22 cellular contexts compared by ENCODE assay signal in the genomic region with DNA sequence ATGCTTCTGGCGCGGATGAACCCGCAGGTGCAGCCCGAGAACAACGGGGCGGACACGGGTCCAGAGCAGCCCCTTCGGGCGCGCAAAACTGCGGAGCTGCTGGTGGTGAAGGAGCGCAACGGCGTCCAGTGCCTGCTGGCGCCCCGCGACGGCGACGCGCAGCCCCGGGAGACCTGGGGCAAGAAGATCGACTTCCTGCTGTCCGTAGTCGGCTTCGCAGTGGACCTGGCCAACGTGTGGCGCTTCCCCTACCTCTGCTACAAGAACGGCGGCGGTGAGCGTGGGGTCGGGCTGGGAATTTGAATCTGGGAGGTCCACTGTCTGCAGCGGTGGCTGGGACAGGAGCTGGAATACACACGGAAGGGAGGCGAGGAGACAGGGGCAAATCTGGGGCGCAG. TPM values are rescaled to one million over a fixed set of nuclear protein-coding genes. Genes with fewer than 3 reads are reported as not detected.
DNase-seq lines count a peak whose midpoint lies in the region; ATAC-seq and TF ChIP-seq lines count a peak whose summit lies in the region.
"Had no signal": no experiment of that assay in that cellular context is flagged by ENCODE, and none has a peak within 500 bp of the region (broad histone marks: within the 10 kb centered on the region; RNA-seq: fewer than 3 reads in every experiment).

No MANE protein-coding gene starts in this region.

- no peak for DNase-seq in GM23338 (ENCODE audit: low spot score)
- no peak for DNase-seq in progenitor cell of endocrine pancreas (ENCODE audit: low spot score, unreplicated experiment)
- DNase-seq in activated naive CD4-positive, alpha-beta T cell treated with Interleukin-2 at 50 U/mL for 16 hours = no peak
- no peak for DNase-seq in activated naive CD4-positive, alpha-beta T cell treated with anti-CD3 and anti-CD28 coated beads, Interleukin-2, amount 10 ng/mL, durations not matched to agents 7 days and 5 days
- no peak for DNase-seq in HAP-1 (ENCODE audit: low spot score in 2 of 2)
- DNase-seq: activated CD8-positive, alpha-beta memory T cell treated with anti-CD3 and anti-CD28 coated beads, Interleukin-2, amount 10 ng/mL, durations not matched to agents 7 days and 5 days; activated gamma-delta T cell; Caco-2; colonic mucosa; GDM1; Karpas-422; midbrain; NCI-H1105 treated with DMSO at 0.1 percent for 48 hours; NCI-H2227 treated with DMSO at 0.1 percent for 48 hours; occipital lobe; small intestine; T-helper 17 cell had no signal

- H3K36me3 Mint-ChIP-seq in GM23338 (ENCODE audit: low read depth) = no peaks in the 10 kb centered on the region
- H3K36me3 Mint-ChIP-seq in brain = no peaks in the 10 kb centered on the region
- no peaks in the 10 kb centered on the region for H3K36me3 Mint-ChIP-seq in progenitor cell of endocrine pancreas (ENCODE audit: insufficient read depth)
- H3K36me3 Mint-ChIP-seq in activated naive CD4-positive, alpha-beta T cell treated with anti-CD3 and anti-CD28 coated beads, Interleukin-2, amount 10 ng/mL, durations not matched to agents 7 days and 5 days = no peaks in the 10 kb centered on the region
- H3K36me3 Mint-ChIP-seq: activated CD8-positive, alpha-beta memory T cell treated with anti-CD3 and anti-CD28 coated beads, Interleukin-2, amount 10 ng/mL, durations not matched to agents 7 days and 5 days; stimulated activated memory B cell treated with anti-CD40 and anti-IgM and Interleukin-4, amounts not matched to agents 10 μg/mL and 1 μg/mL and 100 μg/mL, for 72 hours had no signal

- H3K4me3 ChIP-seq in GM23338 = peak overlapping the region; percentile 73
- H3K4me3 ChIP-seq in iPS-18a (ENCODE audit: low read length) = peak overlapping the region; percentile 61
- no peak overlapping the region for H3K4me3 ChIP-seq in HAP-1
- H3K4me3 ChIP-seq: colonic mucosa had no signal

- H3F3A ChIP-seq in GM23338 (replicated peaks; ENCODE audit: low read depth) = no peaks in the 10 kb centered on the region

- in situ Hi-C loops in HAP-1 (cut with MboI; ENCODE audit: low sequenced_read_pairs) = no loop called here

- TF ChIP-seq CTCF in GM23338 (conservative IDR thresholded peaks at IDR 0.05; ENCODE audit: low read depth in 2 of 2) = no peak
- TF ChIP-seq CTCF in brain (conservative IDR thresholded peaks at IDR 0.05) = no peak
- TF ChIP-seq CTCF in progenitor cell of endocrine pancreas (IDR thresholded peaks at IDR 0.05; ENCODE audit: unreplicated experiment) = no peak

- no peaks in the 10 kb centered on the region for H3K79me2 ChIP-seq in GM23338 (replicated peaks; ENCODE audit: insufficient read depth)

- H3K4me1 Mint-ChIP-seq in GM23338 (peaks cover 7% of the 10 kb centered on the region; the same call in 2 of the 3 replicates), brain (peaks cover 1% of the 10 kb centered on the region), progenitor cell of endocrine pancreas (ENCODE audit: low read depth) (peaks cover 4% of the 10 kb centered on the region)
- H3K4me1 Mint-ChIP-seq in activated naive CD4-positive, alpha-beta T cell treated with anti-CD3 and anti-CD28 coated beads, Interleukin-2, amount 10 ng/mL, durations not matched to agents 7 days and 5 days = no peaks in the 10 kb centered on the region
- H3K4me1 Mint-ChIP-seq: activated CD8-positive, alpha-beta memory T cell treated with anti-CD3 and anti-CD28 coated beads, Interleukin-2, amount 10 ng/mL, durations not matched to agents 7 days and 5 days; stimulated activated memory B cell treated with anti-CD40 and anti-IgM and Interleukin-4, amounts not matched to agents 10 μg/mL and 1 μg/mL and 100 μg/mL, for 72 hours; T-helper 17 cell had no signal

- H3K4me2 ChIP-seq in GM23338 = peak overlapping the region; percentile 94

- H3K4me3 Mint-ChIP-seq in GM23338 = peak overlapping the region; percentile 82; the same call in 2 of the 3 replicates
- H3K4me3 Mint-ChIP-seq in brain = peak overlapping the region in 3 of 5 experiments; percentile 74 to 83 (median 76)
- peak overlapping the region; percentile 54 for H3K4me3 Mint-ChIP-seq in progenitor cell of endocrine pancreas (ENCODE audit: low read depth)
- no peak overlapping the region for H3K4me3 Mint-ChIP-seq in activated naive CD4-positive, alpha-beta T cell treated with anti-CD3 and anti-CD28 coated beads, Interleukin-2, amount 10 ng/mL, durations not matched to agents 7 days and 5 days
- H3K4me3 Mint-ChIP-seq: activated CD8-positive, alpha-beta memory T cell treated with anti-CD3 and anti-CD28 coated beads, Interleukin-2, amount 10 ng/mL, durations not matched to agents 7 days and 5 days; stimulated activated memory B cell treated with anti-CD40 and anti-IgM and Interleukin-4, amounts not matched to agents 10 μg/mL and 1 μg/mL and 100 μg/mL, for 72 hours; T-helper 17 cell had no signal

- H3K4me1 ChIP-seq in GM23338 (ENCODE audit: insufficient read depth) (no peaks in the 10 kb centered on the region), iPS-18a (ENCODE audit: control insufficient read depth, low read depth, low read length) (no peaks in the 10 kb centered on the region), HAP-1 (no peaks in the 10 kb centered on the region)
- H3K4me1 ChIP-seq: Caco-2, colonic mucosa had no signal

- H3K27me3 ChIP-seq in GM23338 (ENCODE audit: insufficient read depth) (peaks cover 71% of the 10 kb centered on the region), iPS-18a (ENCODE audit: control insufficient read depth, insufficient read depth, low read length) (peaks cover 74% of the 10 kb centered on the region), HAP-1 (ENCODE audit: low read depth) (peaks cover 5% of the 10 kb centered on the region; the same call in 1 of the 2 replicates)

- H3K36me3 ChIP-seq in GM23338 (ENCODE audit: insufficient read depth) = no peaks in the 10 kb centered on the region
- no peaks in the 10 kb centered on the region for H3K36me3 ChIP-seq in iPS-18a (ENCODE audit: control insufficient read depth, low read depth, low read length)
- no peaks in the 10 kb centered on the region for H3K36me3 ChIP-seq in HAP-1 (replicated peaks)
- H3K36me3 ChIP-seq: colonic mucosa had no signal

- H4K20me1 ChIP-seq in GM23338 (replicated peaks; ENCODE audit: insufficient read depth) = no peaks in the 10 kb centered on the region; the same call in 1 of the 2 replicates

- H3K9me2 ChIP-seq in GM23338 (ENCODE audit: insufficient read depth) = no peaks in the 10 kb centered on the region

- peaks cover 44% of the 10 kb centered on the region for H3K27me3 Mint-ChIP-seq in GM23338 (ENCODE audit: insufficient read depth, low read depth, poor library complexity)
- H3K27me3 Mint-ChIP-seq in brain = peaks cover 54% of the 10 kb centered on the region
- peaks cover 52% of the 10 kb centered on the region for H3K27me3 Mint-ChIP-seq in progenitor cell of endocrine pancreas
- H3K27me3 Mint-ChIP-seq in activated naive CD4-positive, alpha-beta T cell treated with anti-CD3 and anti-CD28 coated beads, Interleukin-2, amount 10 ng/mL, durations not matched to agents 7 days and 5 days = peaks cover 24% of the 10 kb centered on the region

- H3K27ac ChIP-seq in GM23338 (ENCODE audit: low read depth) = no peak overlapping the region
- no peak overlapping the region for H3K27ac ChIP-seq in iPS-18a (ENCODE audit: low read length)
- H3K27ac ChIP-seq: colonic mucosa had no signal

- H3K9me3 ChIP-seq in iPS-18a (ENCODE audit: control insufficient read depth, low read depth, low read length) (no peaks in the 10 kb centered on the region), HAP-1 (no peaks in the 10 kb centered on the region)
- H3K9me3 ChIP-seq: Caco-2, colonic mucosa had no signal

- H3K9ac ChIP-seq in iPS-18a (ENCODE audit: low read length) = no peak overlapping the region

- H3K9me3 Mint-ChIP-seq in GM23338 (no peaks in the 10 kb centered on the region; the same call in 2 of the 3 replicates), brain (peaks cover 0 to 3% (median 0%) of the 10 kb centered on the region in 5 experiments), progenitor cell of endocrine pancreas (ENCODE audit: low read depth) (no peaks in the 10 kb centered on the region)
- no peaks in the 10 kb centered on the region for H3K9me3 Mint-ChIP-seq in activated naive CD4-positive, alpha-beta T cell treated with anti-CD3 and anti-CD28 coated beads, Interleukin-2, amount 10 ng/mL, durations not matched to agents 7 days and 5 days
- H3K9me3 Mint-ChIP-seq: stimulated activated memory B cell treated with anti-CD40 and anti-IgM and Interleukin-4, amounts not matched to agents 10 μg/mL and 1 μg/mL and 100 μg/mL, for 72 hours had no signal

- H3K27ac Mint-ChIP-seq in GM23338 = no peak overlapping the region
- H3K27ac Mint-ChIP-seq in brain = no peak overlapping the region
- no peak overlapping the region for H3K27ac Mint-ChIP-seq in progenitor cell of endocrine pancreas
- no peak overlapping the region for H3K27ac Mint-ChIP-seq in activated naive CD4-positive, alpha-beta T cell treated with anti-CD3 and anti-CD28 coated beads, Interleukin-2, amount 10 ng/mL, durations not matched to agents 7 days and 5 days
- H3K27ac Mint-ChIP-seq: activated CD8-positive, alpha-beta memory T cell treated with anti-CD3 and anti-CD28 coated beads, Interleukin-2, amount 10 ng/mL, durations not matched to agents 7 days and 5 days; stimulated activated memory B cell treated with anti-CD40 and anti-IgM and Interleukin-4, amounts not matched to agents 10 μg/mL and 1 μg/mL and 100 μg/mL, for 72 hours; T-helper 17 cell had no signal

- H2AFZ ChIP-seq in GM23338 = peak overlapping the region; percentile 99

- CTCF ChIA-PET in activated naive CD4-positive, alpha-beta T cell treated with anti-CD3 and anti-CD28 coated beads, Interleukin-2, amount 10 ng/mL, durations not matched to agents 7 days and 5 days (lab: Charles Lee) = no interaction called here

- ATAC-seq in GM23338 = peak; percentile 47
- ATAC-seq in HG03457 (IDR thresholded peaks at IDR 0.05; ENCODE audit: unreplicated experiment) = no peak
- ATAC-seq: activated CD4-positive, CD25-positive, alpha-beta regulatory T cell treated with anti-CD3 and anti-CD28 coated beads, Interleukin-2, amount 50 U/mL, for 24 hours; activated CD8-positive, alpha-beta memory T cell treated with anti-CD3 and anti-CD28 coated beads, Interleukin-2, amount 10 ng/mL, durations not matched to agents 7 days and 5 days; stimulated activated memory B cell treated with anti-CD40 and anti-IgM and Interleukin-4, amounts not matched to agents 10 μg/mL and 1 μg/mL and 100 μg/mL, for 72 hours; T-helper 17 cell had no signal

TF ChIP-seq in GM23338, 12 proteins besides CTCF, POLR2A, EP300 and RAD21:
- TF ChIP-seq ZNF331 (CRISPR knock-in tag; IDR thresholded peaks at IDR 0.05; ENCODE audit: low read depth) (no peak), EZH2 (IDR thresholded peaks at IDR 0.05; ENCODE audit: low read depth, unreplicated experiment) (peak; percentile 33), STAT1 (IDR thresholded peaks at IDR 0.05; ENCODE audit: unreplicated experiment) (no peak)

RNA-seq across cellular contexts. Expression of gene SLC6A2, which starts 0.9 kb away (rescaled TPM):
- 0.27 and 0.35 TPM in 2 replicates for total RNA-seq in GM23338 (2014; rRNA removed; shearing (Covaris generic))
- polyA plus RNA-seq in GM23338 (2016; fragmentation: Nextera tagmentation; extraction: Ambion mirVana) = 0.23 and 0.39 TPM in 2 replicates
- polyA plus RNA-seq in brain (ENCODE audit: insufficient read depth, low read depth, low replicate concordance) = not detected
- total RNA-seq in progenitor cell of endocrine pancreas = not detected in 2 replicates
- total RNA-seq: activated CD8-positive, alpha-beta memory T cell treated with anti-CD3 and anti-CD28 coated beads, Interleukin-2, amount 10 ng/mL, durations not matched to agents 7 days and 5 days; Caco-2; occipital lobe; T-helper 17 cell had no signal
